8 cellular contexts compared by ENCODE assay signal in the genomic region with DNA sequence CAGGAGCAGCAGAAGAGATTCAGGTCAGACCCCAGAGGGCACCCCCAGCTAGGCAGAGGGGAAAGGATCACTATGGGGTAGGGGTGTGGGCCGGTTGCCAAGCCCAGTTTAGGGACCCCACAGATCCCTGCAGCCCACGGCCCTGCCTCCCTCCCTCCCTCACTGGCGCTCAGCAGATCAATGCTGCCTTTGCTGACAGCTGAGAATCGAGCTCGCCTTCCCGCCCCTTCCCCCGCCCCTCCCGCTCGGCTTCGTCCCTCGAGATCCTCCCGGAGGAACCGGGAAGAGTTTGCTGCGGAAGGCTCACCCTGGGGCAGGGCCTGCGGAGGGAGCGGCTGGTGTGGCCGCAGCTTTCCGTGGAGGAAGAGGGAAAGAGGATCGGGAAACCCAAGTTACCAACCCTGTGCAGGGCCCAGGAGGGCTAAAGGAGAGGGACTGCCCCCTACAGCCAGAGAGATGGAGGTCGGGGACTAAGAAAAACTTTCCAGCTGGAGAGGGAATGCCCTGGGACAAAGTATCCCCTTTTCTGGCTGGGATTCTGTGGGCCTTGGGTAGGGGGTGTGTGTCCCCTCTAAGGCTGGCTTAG. TPM values are rescaled to one million over a fixed set of nuclear protein-coding genes. Genes with fewer than 3 reads are reported as not detected.
DNase-seq lines count a peak whose midpoint lies in the region; ATAC-seq and TF ChIP-seq lines count a peak whose summit lies in the region.

No MANE protein-coding gene starts in this region.

- no peak for ATAC-seq in activated naive CD4-positive, alpha-beta T cell treated with anti-CD3 and anti-CD28 coated beads, Interleukin-2, amount 50 U/mL, for 72 hours
- ATAC-seq in HG03354 (IDR thresholded peaks at IDR 0.05; ENCODE audit: poor library complexity, severe bottlenecking, unreplicated experiment): no peak
- ATAC-seq in HG03442 (IDR thresholded peaks at IDR 0.05; ENCODE audit: unreplicated experiment): no peak

- peaks cover 0 to 1% (median 0%) of the 10 kb centered on the region in 3 donors for H3K36me3 ChIP-seq in tibial artery

- CTCF ChIA-PET in activated naive CD4-positive, alpha-beta T cell treated with anti-CD3 and anti-CD28 coated beads for 36 hours (lab: Charles Lee): interaction anchor here (2.1 kb wide), 1 partner anchor 9 kb away, joined by 10 read pairs; no protein-coding TSS in a partner anchor

- peaks cover 7% of the 10 kb centered on the region for H3K4me1 Mint-ChIP-seq in activated naive CD4-positive, alpha-beta T cell treated with anti-CD3 and anti-CD28 coated beads for 36 hours (ENCODE audit: low read depth)

- H3K4me3 ChIP-seq in astrocyte of the cerebellum (ENCODE audit: low read depth, low read length): no peak overlapping the region
- peak overlapping the region; percentile 53 to 67 for H3K4me3 ChIP-seq in tibial artery

- no peak overlapping the region for H3K27ac Mint-ChIP-seq in activated naive CD4-positive, alpha-beta T cell treated with anti-CD3 and anti-CD28 coated beads for 36 hours
- H3K27ac Mint-ChIP-seq in activated naive CD4-positive, alpha-beta T cell treated with anti-CD3 and anti-CD28 coated beads, Interleukin-2, amount 50 U/mL, for 72 hours: no peak overlapping the region

- peaks cover 15% of the 10 kb centered on the region for H3K27me3 Mint-ChIP-seq in activated naive CD4-positive, alpha-beta T cell treated with anti-CD3 and anti-CD28 coated beads for 36 hours (ENCODE audit: low read depth)

- intact Hi-C loops in activated naive CD4-positive, alpha-beta T cell treated with anti-CD3 and anti-CD28 coated beads for 36 hours (cut with micrococcal nuclease): no loop called here
- intact Hi-C loops in tibial artery (cut with DNase I; ENCODE audit: low total_unique reads): no loop called here

- no peak for DNase-seq in activated naive CD4-positive, alpha-beta T cell treated with anti-CD3 and anti-CD28 coated beads for 36 hours
- no peak for DNase-seq in activated naive CD4-positive, alpha-beta T cell treated with anti-CD3 and anti-CD28 coated beads, Interleukin-2, amount 50 U/mL, for 72 hours (ENCODE audit: low spot score in 2 of 2)
- DNase-seq in astrocyte of the cerebellum (ENCODE audit: low read depth) (no peak), left kidney (ENCODE audit: low read depth, low spot score) (peak; percentile 51), tibial artery (no peak)
- DNase-seq in activated T-cell treated with anti-CD3 and anti-CD28 coated beads, Interleukin-2, amount 50 U/mL, for 1 hour: no peak

- H3K36me3 Mint-ChIP-seq in activated naive CD4-positive, alpha-beta T cell treated with anti-CD3 and anti-CD28 coated beads for 36 hours (ENCODE audit: low read depth): peaks cover 4% of the 10 kb centered on the region
- peaks cover 1 to 4% of the 10 kb centered on the region in 2 donors for H3K36me3 Mint-ChIP-seq in activated naive CD4-positive, alpha-beta T cell treated with anti-CD3 and anti-CD28 coated beads, Interleukin-2, amount 50 U/mL, for 72 hours

- H3K9me3 ChIP-seq in tibial artery: no peaks in the 10 kb centered on the region

- peaks cover 6 to 41% (median 34%) of the 10 kb centered on the region in 4 donors for H3K4me1 ChIP-seq in tibial artery

- no peaks in the 10 kb centered on the region for H3K27me3 ChIP-seq in tibial artery

- peak overlapping the region; percentile 60 for H3K4me3 Mint-ChIP-seq in activated naive CD4-positive, alpha-beta T cell treated with anti-CD3 and anti-CD28 coated beads for 36 hours

- in situ Hi-C loops in astrocyte of the cerebellum (cut with HindIII; ENCODE audit: low sequenced_read_pairs): loop anchor here (10.0 kb wide), 1 partner anchor 58 kb away; no protein-coding TSS in a partner anchor

- no peaks in the 10 kb centered on the region for H3K9me3 Mint-ChIP-seq in activated naive CD4-positive, alpha-beta T cell treated with anti-CD3 and anti-CD28 coated beads for 36 hours
- peaks cover 0 to under 1% of the 10 kb centered on the region in 2 donors for H3K9me3 Mint-ChIP-seq in activated naive CD4-positive, alpha-beta T cell treated with anti-CD3 and anti-CD28 coated beads, Interleukin-2, amount 50 U/mL, for 72 hours

- TF ChIP-seq CTCF in astrocyte of the cerebellum (IDR thresholded peaks at IDR 0.05; ENCODE audit: low read depth, low read length, missing control alignments): peak; percentile 10
- peak in 1 of 2 experiments; percentile 18 for TF ChIP-seq CTCF in tibial artery (IDR thresholded peaks at IDR 0.05)

- H3K27ac ChIP-seq in tibial artery: peak overlapping the region; percentile 85 to 90

RNA-seq across cellular contexts. Expression of a gene that starts 1.1 kb away (rescaled TPM):
- under 1 TPM; 0.49 to 0.50 TPM for total RNA-seq in activated naive CD4-positive, alpha-beta T cell treated with anti-CD3 and anti-CD28 coated beads for 36 hours
- total RNA-seq in activated naive CD4-positive, alpha-beta T cell treated with anti-CD3 and anti-CD28 coated beads, Interleukin-2, amount 50 U/mL, for 72 hours: 1 to 10 TPM in 1 of 2 donors, under 1 TPM in 1; 0.73 to 1.5 TPM
